ENCODE assay signal across 24 cellular contexts in the genomic region with DNA sequence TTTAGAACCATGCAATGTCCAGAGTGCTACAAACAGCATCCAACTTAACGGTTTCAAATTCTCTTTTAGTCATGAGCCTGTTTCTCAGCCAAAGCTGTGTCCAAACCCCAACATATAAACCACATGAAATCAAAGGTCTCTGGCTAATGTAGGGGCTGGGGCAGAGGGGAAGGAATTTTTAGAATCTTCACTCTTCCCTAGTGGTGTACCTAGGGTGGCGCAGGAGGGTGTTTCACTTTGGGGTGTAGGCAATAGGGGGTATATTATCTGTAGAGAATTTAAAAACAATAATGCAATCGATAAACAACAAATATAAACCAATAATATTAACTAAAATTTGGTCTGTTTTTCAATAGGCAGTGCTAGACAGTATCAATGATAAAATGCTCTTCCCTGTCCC.
"Had no signal": no experiment of that assay in that cellular context is flagged by ENCODE, and none has a peak within 500 bp of the region (broad histone marks: within the 10 kb centered on the region; RNA-seq: fewer than 3 reads in every experiment).

No MANE protein-coding gene starts in this region.

- DNase-seq: colonic mucosa; cortex of kidney; dermis blood vessel endothelial cell; dorsolateral prefrontal cortex; effector CD4-positive, alpha-beta T cell; effector CD8-positive, alpha-beta T cell; effector memory CD4-positive, alpha-beta T cell; effector memory CD8-positive, alpha-beta T cell; erythroblast; esophagus squamous epithelium; foreskin fibroblast; foreskin keratinocyte; foreskin melanocyte; gastrocnemius medialis; head of caudate nucleus; heart left ventricle; heart right ventricle had no signal

- H3K4me3 Mint-ChIP-seq: dendritic cell treated with granulocyte-macrophage colony-stimulating factor and Interleukin-4, amounts not matched to agents 40 ng/mL and 50 ng/mL, for 4 days; effector memory CD8-positive, alpha-beta T cell had no signal

- H3K27me3 ChIP-seq: colonic mucosa, dorsolateral prefrontal cortex, esophagus muscularis mucosa, esophagus squamous epithelium, foreskin keratinocyte, gastrocnemius medialis, gastroesophageal sphincter, heart left ventricle, heart right ventricle, hepatocyte had no signal

- ATAC-seq: effector memory CD8-positive, alpha-beta T cell; esophagus mucosa; foreskin keratinocyte; gastrocnemius medialis; gastroesophageal sphincter; heart left ventricle; heart right ventricle had no signal

- H3K27ac Mint-ChIP-seq: dendritic cell treated with granulocyte-macrophage colony-stimulating factor and Interleukin-4, amounts not matched to agents 40 ng/mL and 50 ng/mL, for 4 days; effector memory CD8-positive, alpha-beta T cell had no signal

- H3K9me3 ChIP-seq: colonic mucosa, esophagus muscularis mucosa, esophagus squamous epithelium, gastrocnemius medialis, gastroesophageal sphincter, heart left ventricle, heart right ventricle had no signal

- H3K4me1 ChIP-seq: colonic mucosa, esophagus muscularis mucosa, esophagus squamous epithelium, foreskin keratinocyte, gastrocnemius medialis, gastroesophageal sphincter, heart left ventricle, heart right ventricle had no signal

- H2AFZ ChIP-seq: hepatocyte had no signal

- H3K4me2 ChIP-seq: hepatocyte had no signal

- H3K4me3 ChIP-seq: colonic mucosa, coronary artery, dorsolateral prefrontal cortex, esophagus muscularis mucosa, esophagus squamous epithelium, gastrocnemius medialis, gastroesophageal sphincter, heart left ventricle, heart right ventricle, hepatocyte had no signal

- H3K27me3 Mint-ChIP-seq: dendritic cell treated with granulocyte-macrophage colony-stimulating factor and Interleukin-4, amounts not matched to agents 40 ng/mL and 50 ng/mL, for 4 days; effector memory CD8-positive, alpha-beta T cell had no signal

- H3K27ac ChIP-seq: colonic mucosa, coronary artery, epithelial cell of prostate, esophagus muscularis mucosa, esophagus squamous epithelium, foreskin keratinocyte, gastrocnemius medialis, gastroesophageal sphincter, heart left ventricle, heart right ventricle, hepatocyte had no signal

- H3K36me3 ChIP-seq: colonic mucosa, esophagus muscularis mucosa, esophagus squamous epithelium, gastrocnemius medialis, gastroesophageal sphincter, heart left ventricle, heart right ventricle had no signal

- H3K79me2 ChIP-seq: hepatocyte had no signal
